ENCODE assay signal across 8 cellular contexts in genomic region chr16:17468611-17469010, GRCh38. TPM values are rescaled to one million over a fixed set of nuclear protein-coding genes. Genes with fewer than 3 reads are reported as not detected.
DNase-seq lines count a peak whose midpoint lies in the region; ATAC-seq and TF ChIP-seq lines count a peak whose summit lies in the region.

No MANE protein-coding gene starts in this region.

- no peaks in the 10 kb centered on the region for H3K9me3 ChIP-seq in muscle layer of colon (ENCODE audit: low read length)

- peak overlapping the region; percentile 65 for H3K4me3 ChIP-seq in astrocyte of the cerebellum (ENCODE audit: low read depth, low read length)
- peak overlapping the region; percentile 77 to 85 for H3K4me3 ChIP-seq in muscle layer of colon (ENCODE audit: low read depth in 1 of 2, low read length in 2 of 2)

- H3K36me3 Mint-ChIP-seq in activated naive CD4-positive, alpha-beta T cell treated with anti-CD3 and anti-CD28 coated beads, Interleukin-2, amount 50 U/mL, for 24 hours, result peaks cover 3% of the 10 kb centered on the region
- H3K36me3 Mint-ChIP-seq in type B pancreatic cell, result no peaks in the 10 kb centered on the region

- in situ Hi-C loops in astrocyte of the cerebellum (cut with HindIII; ENCODE audit: low sequenced_read_pairs) (no loop called here), KBM-7 (cut with MboI; ENCODE audit: low pct_unique_long_range_greater_than_20kb, low sequenced_read_pairs) (loop anchor here (25.0 kb wide), 1 partner anchor 156 kb away; no protein-coding TSS in a partner anchor)

- ATAC-seq in GM18498 (IDR thresholded peaks at IDR 0.05; ENCODE audit: unreplicated experiment), result no peak

- no peak for TF ChIP-seq CTCF in astrocyte of the cerebellum (IDR thresholded peaks at IDR 0.05; ENCODE audit: low read depth, low read length, missing control alignments)
- TF ChIP-seq CTCF in type B pancreatic cell (conservative IDR thresholded peaks at IDR 0.05), result no peak

- no peaks in the 10 kb centered on the region for H3K27me3 Mint-ChIP-seq in activated naive CD4-positive, alpha-beta T cell treated with anti-CD3 and anti-CD28 coated beads, Interleukin-2, amount 50 U/mL, for 24 hours
- H3K27me3 Mint-ChIP-seq in type B pancreatic cell, result peaks cover 19% of the 10 kb centered on the region

- peaks cover 30% of the 10 kb centered on the region for H3K4me1 ChIP-seq in muscle layer of colon (ENCODE audit: insufficient read depth, low read length)

- no peaks in the 10 kb centered on the region for H3K36me3 ChIP-seq in muscle layer of colon (ENCODE audit: insufficient read depth, low read length)

- H3K9ac ChIP-seq in muscle layer of colon (ENCODE audit: low read length), result peak overlapping the region; percentile 86

- H3K4me1 Mint-ChIP-seq in activated naive CD4-positive, alpha-beta T cell treated with anti-CD3 and anti-CD28 coated beads, Interleukin-2, amount 50 U/mL, for 24 hours, result peaks cover 53% of the 10 kb centered on the region
- H3K4me1 Mint-ChIP-seq in type B pancreatic cell (ENCODE audit: unreplicated experiment), result peaks cover 42% of the 10 kb centered on the region

- no peak overlapping the region for H3K27ac Mint-ChIP-seq in activated naive CD4-positive, alpha-beta T cell treated with anti-CD3 and anti-CD28 coated beads, Interleukin-2, amount 50 U/mL, for 24 hours
- H3K27ac Mint-ChIP-seq in type B pancreatic cell, result no peak overlapping the region

- H3K4me3 Mint-ChIP-seq in activated naive CD4-positive, alpha-beta T cell treated with anti-CD3 and anti-CD28 coated beads, Interleukin-2, amount 50 U/mL, for 24 hours, result peak overlapping the region; percentile 91
- H3K4me3 Mint-ChIP-seq in type B pancreatic cell, result peak overlapping the region; percentile 95

- H3K27me3 ChIP-seq in muscle layer of colon (ENCODE audit: control insufficient read depth in 1 of 2, insufficient read depth in 2 of 2, low read length in 2 of 2), result no peaks in the 10 kb centered on the region

- no peak for DNase-seq in activated naive CD4-positive, alpha-beta T cell treated with Interleukin-2 at 50 U/mL for 16 hours
- DNase-seq in astrocyte of the cerebellum (ENCODE audit: low read depth), result no peak
- no peak for DNase-seq in type B pancreatic cell (ENCODE audit: extremely low spot score, unreplicated experiment)
- no peak for DNase-seq in kidney tubule cell (ENCODE audit: low spot score)
- no peak for DNase-seq in KBM-7

- no peaks in the 10 kb centered on the region for H3K9me3 Mint-ChIP-seq in activated naive CD4-positive, alpha-beta T cell treated with anti-CD3 and anti-CD28 coated beads, Interleukin-2, amount 50 U/mL, for 24 hours
- H3K9me3 Mint-ChIP-seq in type B pancreatic cell, result no peaks in the 10 kb centered on the region

- peak overlapping the region; percentile 59 for H3K27ac ChIP-seq in muscle layer of colon (ENCODE audit: low read depth, low read length)

RNA-seq across cellular contexts. Expression of gene XYLT1, which starts 2.1 kb away (rescaled TPM):
- 14.3 and 14.9 TPM in 2 replicates for total RNA-seq in type B pancreatic cell (ENCODE audit: low replicate concordance)
